ENCODE assay signal across 10 cellular contexts in the genomic region with DNA sequence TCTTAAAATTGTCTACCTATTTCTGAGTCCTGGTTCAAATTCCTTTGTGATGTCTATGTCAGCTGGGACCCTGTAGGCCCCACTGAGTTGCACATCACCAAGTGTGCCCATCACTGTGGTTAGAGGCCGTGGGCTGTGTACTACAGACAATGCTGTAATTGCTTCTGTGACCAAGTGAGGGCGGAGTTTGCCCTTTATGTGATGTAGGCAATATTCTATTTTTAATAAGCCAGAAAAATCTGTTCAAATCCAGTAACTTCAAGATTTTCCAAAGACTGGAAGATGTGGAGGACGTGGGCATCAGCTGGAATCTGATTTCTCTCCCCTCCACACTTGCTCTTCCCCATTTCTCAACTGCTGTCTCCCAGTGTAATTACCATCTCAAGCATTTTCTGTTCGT.
DNase-seq lines count a peak whose midpoint lies in the region; ATAC-seq and TF ChIP-seq lines count a peak whose summit lies in the region.
"Had no signal": no experiment of that assay in that cellular context is flagged by ENCODE, and none has a peak within 500 bp of the region (broad histone marks: within the 10 kb centered on the region; RNA-seq: fewer than 3 reads in every experiment).

No MANE protein-coding gene starts in this region.

- H3K4me3 Mint-ChIP-seq in neural progenitor cell, result no peak overlapping the region

- H3K9ac ChIP-seq in neural progenitor cell, result no peak overlapping the region

- peaks cover 83% of the 10 kb centered on the region for H4K20me1 ChIP-seq in neural progenitor cell (ENCODE audit: low read depth)

- H3K27me3 ChIP-seq in brain microvascular endothelial cell (replicated peaks) (no peaks in the 10 kb centered on the region), neural progenitor cell (no peaks in the 10 kb centered on the region)

- CTCF ChIA-PET in HEK293 (lab: Yijun Ruan, JAX), result interaction anchor here (0.7 to 1.8 kb wide), 7 partner anchors 9 to 169 kb away, joined by 3 to 9 read pairs (median 3); no protein-coding TSS in a partner anchor

- no peaks in the 10 kb centered on the region for H3K36me3 ChIP-seq in HEK293 (ENCODE audit: control insufficient read depth in 2 of 2, insufficient read depth in 1 of 2, low read length in 2 of 2)
- no peaks in the 10 kb centered on the region for H3K36me3 ChIP-seq in brain microvascular endothelial cell (replicated peaks)
- no peaks in the 10 kb centered on the region for H3K36me3 ChIP-seq in neural progenitor cell
- H3K36me3 ChIP-seq: thoracic aorta had no signal

- peak overlapping the region; percentile 4 for H3K4me2 ChIP-seq in neural progenitor cell

- no peak for ATAC-seq in HG03025 (IDR thresholded peaks at IDR 0.05; ENCODE audit: low FRiP score, unreplicated experiment)

- H3F3A ChIP-seq in neural progenitor cell (ENCODE audit: low read depth), result no peaks in the 10 kb centered on the region

- peaks cover 5% of the 10 kb centered on the region for H3K27me3 Mint-ChIP-seq in neural progenitor cell (ENCODE audit: insufficient read depth, low read depth)

- H3K4me1 Mint-ChIP-seq in neural progenitor cell, result peaks cover 59% of the 10 kb centered on the region

- no peaks in the 10 kb centered on the region for H3K9me3 ChIP-seq in HEK293 (ENCODE audit: control insufficient read depth, insufficient read depth, low read depth, low read length)
- H3K9me3 ChIP-seq in neural progenitor cell (ENCODE audit: low read depth), result no peaks in the 10 kb centered on the region
- H3K9me3 ChIP-seq: thoracic aorta had no signal

- peak overlapping the region; percentile 24 for H3K27ac Mint-ChIP-seq in neural progenitor cell

- H3K4me3 ChIP-seq in AG10803 (ENCODE audit: low read length) (no peak overlapping the region), HEK293 (ENCODE audit: low read depth, low read length) (no peak overlapping the region), brain microvascular endothelial cell (ENCODE audit: low read depth, low read length) (no peak overlapping the region), neural progenitor cell (no peak overlapping the region)
- H3K4me3 ChIP-seq: thoracic aorta had no signal

- H3K79me2 ChIP-seq in neural progenitor cell (ENCODE audit: low read depth), result peaks cover 88% of the 10 kb centered on the region

- H3K27ac ChIP-seq in HEK293 (ENCODE audit: extremely low read depth, low read depth, low read length) (peak overlapping the region; percentile 1; the same call in 1 of the 2 replicates), brain microvascular endothelial cell (no peak overlapping the region), neural progenitor cell (no peak overlapping the region)
- H3K27ac ChIP-seq: thoracic aorta had no signal

- no peak for DNase-seq in AG10803 (ENCODE audit: low read depth)
- DNase-seq in brain microvascular endothelial cell, result no peak
- DNase-seq in neural progenitor cell (ENCODE audit: low spot score), result no peak
- DNase-seq in medulla oblongata (ENCODE audit: extremely low spot score), result no peak
- DNase-seq in KBM-7, result no peak
- DNase-seq in DMS153 (lab: John Stamatoyannopoulos, UW), result no peak
- DNase-seq: activated T-cell treated with anti-CD3 and anti-CD28 coated beads, Interleukin-2, amount 50 U/mL, for 1 hour had no signal

- H2AFZ ChIP-seq in neural progenitor cell (replicated peaks), result no peak overlapping the region

- no peaks in the 10 kb centered on the region for H3K9me3 Mint-ChIP-seq in neural progenitor cell

- in situ Hi-C loops in brain microvascular endothelial cell (cut with HindIII; ENCODE audit: low pct_ligation_motif_present, low sequenced_read_pairs) (no loop called here), KBM-7 (cut with MboI; ENCODE audit: low pct_unique_long_range_greater_than_20kb, low sequenced_read_pairs) (no loop called here)

- TF ChIP-seq CTCF in AG10803 (conservative IDR thresholded peaks at IDR 0.05; ENCODE audit: low read length) (0 out of 2 replicates have a peak, but pooled peaks have one; percentile 6), HEK293 (tag by site-specific recombination; IDR thresholded peaks at IDR 0.05) (no peak), brain microvascular endothelial cell (IDR thresholded peaks at IDR 0.05; ENCODE audit: low read depth, low read length, missing control alignments) (peak; percentile 41), neural progenitor cell (IDR thresholded peaks at IDR 0.05) (peak; percentile 22)

- H3K4me1 ChIP-seq in HEK293 (ENCODE audit: control insufficient read depth, insufficient read depth, low read length) (peaks cover 24% of the 10 kb centered on the region), neural progenitor cell (peaks cover 33% of the 10 kb centered on the region)

- peaks cover 8% of the 10 kb centered on the region for H3K36me3 Mint-ChIP-seq in neural progenitor cell

- POLR2A ChIA-PET in HEK293 (lab: Yijun Ruan, JAX), result interaction anchor here (0.9 kb wide), 1 partner anchor 186 kb away, joined by 3 read pairs; no protein-coding TSS in a partner anchor

TF ChIP-seq in HEK293, 187 proteins besides CTCF, POLR2A, EP300 and RAD21:
- TF ChIP-seq ZNF626 (tag by site-specific recombination; IDR thresholded peaks at IDR 0.05) (no peak), ZNF19 (tag by site-specific recombination; IDR thresholded peaks at IDR 0.05; ENCODE audit: low read depth) (no peak), ZNF155 (tag by site-specific recombination; IDR thresholded peaks at IDR 0.05) (no peak), ZNF514 (tag by site-specific recombination; IDR thresholded peaks at IDR 0.05) (no peak), KLF10 (tag by site-specific recombination; IDR thresholded peaks at IDR 0.05) (no peak), ZNF157 (tag by site-specific recombination; IDR thresholded peaks at IDR 0.05) (no peak), ZNF843 (tag by site-specific recombination; IDR thresholded peaks at IDR 0.05) (no peak), ZBTB21 (tag by site-specific recombination; IDR thresholded peaks at IDR 0.05) (no peak), ZNF366 (tag by site-specific recombination; conservative IDR thresholded peaks at IDR 0.05) (no peak), ZNF23 (tag by site-specific recombination; IDR thresholded peaks at IDR 0.05; ENCODE audit: borderline replicate concordance) (no peak), ZNF776 (tag by site-specific recombination; IDR thresholded peaks at IDR 0.05; ENCODE audit: borderline replicate concordance) (no peak), ZNF324 (tag by site-specific recombination; IDR thresholded peaks at IDR 0.05) (no peak), ZBTB20 (tag by site-specific recombination; IDR thresholded peaks at IDR 0.05) (no peak), IKZF3 (tag by site-specific recombination; IDR thresholded peaks at IDR 0.05) (no peak), ZNF121 (tag by site-specific recombination; IDR thresholded peaks at IDR 0.05) (no peak), BCL11A (tag by site-specific recombination; IDR thresholded peaks at IDR 0.05; ENCODE audit: low read depth) (no peak), ZNF785 (tag by site-specific recombination; IDR thresholded peaks at IDR 0.05) (no peak)
- TF ChIP-seq, protein P1, sequence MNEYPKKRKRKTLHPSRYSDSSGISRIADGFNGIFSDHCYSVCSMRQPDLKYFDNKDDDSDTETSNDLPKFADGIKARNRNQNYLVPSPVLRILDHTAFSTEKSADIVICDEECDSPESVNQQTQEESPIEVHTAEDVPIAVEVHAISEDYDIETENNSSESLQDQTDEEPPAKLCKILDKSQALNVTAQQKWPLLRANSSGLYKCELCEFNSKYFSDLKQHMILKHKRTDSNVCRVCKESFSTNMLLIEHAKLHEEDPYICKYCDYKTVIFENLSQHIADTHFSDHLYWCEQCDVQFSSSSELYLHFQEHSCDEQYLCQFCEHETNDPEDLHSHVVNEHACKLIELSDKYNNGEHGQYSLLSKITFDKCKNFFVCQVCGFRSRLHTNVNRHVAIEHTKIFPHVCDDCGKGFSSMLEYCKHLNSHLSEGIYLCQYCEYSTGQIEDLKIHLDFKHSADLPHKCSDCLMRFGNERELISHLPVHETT (tag by site-specific recombination; IDR thresholded peaks at IDR 0.05), result no peak
- TF ChIP-seq, protein P2, sequence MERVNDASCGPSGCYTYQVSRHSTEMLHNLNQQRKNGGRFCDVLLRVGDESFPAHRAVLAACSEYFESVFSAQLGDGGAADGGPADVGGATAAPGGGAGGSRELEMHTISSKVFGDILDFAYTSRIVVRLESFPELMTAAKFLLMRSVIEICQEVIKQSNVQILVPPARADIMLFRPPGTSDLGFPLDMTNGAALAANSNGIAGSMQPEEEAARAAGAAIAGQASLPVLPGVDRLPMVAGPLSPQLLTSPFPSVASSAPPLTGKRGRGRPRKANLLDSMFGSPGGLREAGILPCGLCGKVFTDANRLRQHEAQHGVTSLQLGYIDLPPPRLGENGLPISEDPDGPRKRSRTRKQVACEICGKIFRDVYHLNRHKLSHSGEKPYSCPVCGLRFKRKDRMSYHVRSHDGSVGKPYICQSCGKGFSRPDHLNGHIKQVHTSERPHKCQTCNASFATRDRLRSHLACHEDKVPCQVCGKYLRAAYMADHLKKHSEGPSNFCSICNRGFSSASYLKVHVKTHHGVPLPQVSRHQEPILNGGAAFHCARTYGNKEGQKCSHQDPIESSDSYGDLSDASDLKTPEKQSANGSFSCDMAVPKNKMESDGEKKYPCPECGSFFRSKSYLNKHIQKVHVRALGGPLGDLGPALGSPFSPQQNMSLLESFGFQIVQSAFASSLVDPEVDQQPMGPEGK (tag by site-specific recombination; IDR thresholded peaks at IDR 0.05), result no peak
- TF ChIP-seq, protein P3, sequence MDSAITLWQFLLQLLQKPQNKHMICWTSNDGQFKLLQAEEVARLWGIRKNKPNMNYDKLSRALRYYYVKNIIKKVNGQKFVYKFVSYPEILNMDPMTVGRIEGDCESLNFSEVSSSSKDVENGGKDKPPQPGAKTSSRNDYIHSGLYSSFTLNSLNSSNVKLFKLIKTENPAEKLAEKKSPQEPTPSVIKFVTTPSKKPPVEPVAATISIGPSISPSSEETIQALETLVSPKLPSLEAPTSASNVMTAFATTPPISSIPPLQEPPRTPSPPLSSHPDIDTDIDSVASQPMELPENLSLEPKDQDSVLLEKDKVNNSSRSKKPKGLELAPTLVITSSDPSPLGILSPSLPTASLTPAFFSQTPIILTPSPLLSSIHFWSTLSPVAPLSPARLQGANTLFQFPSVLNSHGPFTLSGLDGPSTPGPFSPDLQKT (IDR thresholded peaks at IDR 0.05; ENCODE audit: borderline replicate concordance, low read depth, low read length), result no peak
TF ChIP-seq in HEK293: peak in this region for 0.
